ENCODE assay signal across 24 cellular contexts in genomic region chr5:178287791-178288105, GRCh38. TPM values are rescaled to one million over a fixed set of nuclear protein-coding genes. Genes with fewer than 3 reads are reported as not detected.
DNase-seq lines count a peak whose midpoint lies in the region; ATAC-seq and TF ChIP-seq lines count a peak whose summit lies in the region.
"Had no signal": no experiment of that assay in that cellular context is flagged by ENCODE, and none has a peak within 500 bp of the region (broad histone marks: within the 10 kb centered on the region; RNA-seq: fewer than 3 reads in every experiment).

No MANE protein-coding gene starts in this region.

- H3K4me1 Mint-ChIP-seq in H9 = peaks cover 0 to 11% of the 10 kb centered on the region in 2 experiments; a peak in 2 of 4 replicates
- H3K4me1 Mint-ChIP-seq: activated CD4-positive, alpha-beta T cell treated with anti-CD3 and anti-CD28 coated beads, Interleukin-2, amount 10 ng/mL, durations not matched to agents 24 days and 14 days; stimulated activated effector memory CD8-positive, alpha-beta T cell treated with anti-CD3 and anti-CD28 coated beads, Interleukin-12 subunit alpha, Interleukin-12 subunit beta, amount 100 ng/mL, for 72 hours; T-cell had no signal

- H3K23me2 ChIP-seq in H9 (ENCODE audit: insufficient read length, low read depth, low read length, poor library complexity, severe bottlenecking) = no peaks in the 10 kb centered on the region

- peak overlapping the region; percentile 11 to 85 (median 65); a peak in 15 of 22 replicates for H3K4me2 ChIP-seq in BLaER1 treated with 17β-estradiol and CSF1 and Interleukin-3, amounts not matched to agents 10 nM and 100 nM
- H3K4me2 ChIP-seq in H9 (ENCODE audit: insufficient read depth, insufficient read length, low read length) = no peak overlapping the region
- H3K4me2 ChIP-seq in neuronal stem cell (ENCODE audit: insufficient read depth, low read length, poor library complexity, severe bottlenecking) = no peak overlapping the region

- H3K79me2 ChIP-seq in H9 (ENCODE audit: insufficient read depth, low read length) = no peaks in the 10 kb centered on the region

- H3K4me3 Mint-ChIP-seq in H9 = no peak overlapping the region; a peak in 1 of 5 replicates
- H3K4me3 Mint-ChIP-seq: activated CD4-positive, alpha-beta T cell treated with anti-CD3 and anti-CD28 coated beads, Interleukin-2, amount 10 ng/mL, durations not matched to agents 24 days and 14 days; activated T-cell treated with anti-CD3 and anti-CD28 coated beads, Interleukin-2, amount 50 U/mL, for 4 hours; stimulated activated effector memory CD8-positive, alpha-beta T cell treated with anti-CD3 and anti-CD28 coated beads, Interleukin-12 subunit alpha, Interleukin-12 subunit beta, amount 100 ng/mL, for 72 hours; T-cell had no signal

- peaks cover 5 to 6% of the 10 kb centered on the region in 2 experiments; a peak in 4 of 5 replicates for H3K9me3 Mint-ChIP-seq in H9

- H2AK5ac ChIP-seq in H9 (ENCODE audit: insufficient read length, low read length) = no peak overlapping the region
- H2AK5ac ChIP-seq in neuronal stem cell (ENCODE audit: low read depth, low read length) = no peak overlapping the region

- H2AFZ ChIP-seq in H9 (ENCODE audit: low read length) = no peak overlapping the region
- no peak overlapping the region for H2AFZ ChIP-seq in neuronal stem cell (ENCODE audit: low read length)

- H3K27me3 ChIP-seq in BLaER1 treated with 17β-estradiol and CSF1 and Interleukin-3, amounts not matched to agents 10 nM and 100 nM = peaks cover 0 to 25% (median 0%) of the 10 kb centered on the region in 11 experiments; a peak in 7 of 22 replicates
- H3K27me3 ChIP-seq in H9 (ENCODE audit: insufficient read depth, low read length) = no peaks in the 10 kb centered on the region
- H3K27me3 ChIP-seq in foreskin keratinocyte = peaks cover 34% of the 10 kb centered on the region
- peaks cover 0 to 2% (median 0%) of the 10 kb centered on the region in 3 experiments for H3K27me3 ChIP-seq in neuronal stem cell (ENCODE audit: control insufficient read depth in 3 of 3, insufficient read depth in 3 of 3, low read depth in 1 of 3, low read length in 3 of 3)
- H3K27me3 ChIP-seq: dorsolateral prefrontal cortex had no signal

- no peak overlapping the region for H3K9ac ChIP-seq in BLaER1 treated with 17β-estradiol and CSF1 and Interleukin-3, amounts not matched to agents 10 nM and 100 nM
- H3K9ac ChIP-seq in H9 (ENCODE audit: extremely low read depth, insufficient read length, low read length) (no peak overlapping the region), neuronal stem cell (ENCODE audit: low read depth, low read length, poor library complexity) (peak overlapping the region; percentile 54)

- peaks cover 33 to 67% (median 56%) of the 10 kb centered on the region in 10 experiments for H3K4me1 ChIP-seq in BLaER1 treated with 17β-estradiol and CSF1 and Interleukin-3, amounts not matched to agents 10 nM and 100 nM
- H3K4me1 ChIP-seq in H9 (ENCODE audit: insufficient read depth, low read length) = no peaks in the 10 kb centered on the region
- H3K4me1 ChIP-seq in foreskin keratinocyte = peaks cover 8% of the 10 kb centered on the region
- H3K4me1 ChIP-seq in neuronal stem cell (ENCODE audit: control insufficient read depth in 2 of 2, insufficient read depth in 1 of 2, low read depth in 1 of 2, low read length in 2 of 2) = peaks cover 0 to 6% of the 10 kb centered on the region in 2 donors

- H3T11ph ChIP-seq in H9 (ENCODE audit: low read length) = no peak overlapping the region

- H3K23ac ChIP-seq in H9 (ENCODE audit: insufficient read length, low read depth, low read length) = no peak overlapping the region
- H3K23ac ChIP-seq in neuronal stem cell (ENCODE audit: low read depth, low read length, poor library complexity) = peak overlapping the region; percentile 25

- H2BK20ac ChIP-seq in H9 (ENCODE audit: low read depth, low read length, poor library complexity, severe bottlenecking) = no peak overlapping the region

- H2BK15ac ChIP-seq in H9 (ENCODE audit: low read depth, low read length) (peak overlapping the region; percentile 70; the same call in 1 of the 2 replicates), neuronal stem cell (ENCODE audit: low read length) (no peak overlapping the region)

- no peaks in the 10 kb centered on the region for H3K36me3 ChIP-seq in BLaER1 treated with 17β-estradiol and CSF1 and Interleukin-3, amounts not matched to agents 10 nM and 100 nM
- no peaks in the 10 kb centered on the region for H3K36me3 ChIP-seq in neuronal stem cell (replicated peaks in 1 of 2; ENCODE audit: control insufficient read depth in 2 of 2, insufficient read depth in 2 of 2, low read length in 2 of 2)
- H3K36me3 ChIP-seq: gastrocnemius medialis had no signal

- H2BK5ac ChIP-seq in H9 (ENCODE audit: insufficient read length, low read length) (no peak overlapping the region), neuronal stem cell (ENCODE audit: low read length) (no peak overlapping the region)

- peaks cover 0 to 11% (median 4%) of the 10 kb centered on the region in 11 experiments; a peak in 9 of 22 replicates for H3K9me3 ChIP-seq in BLaER1 treated with 17β-estradiol and CSF1 and Interleukin-3, amounts not matched to agents 10 nM and 100 nM (replicated peaks in 1 of 11)
- H3K9me3 ChIP-seq in H9 (ENCODE audit: control insufficient read depth, low read depth, low read length) = no peaks in the 10 kb centered on the region
- H3K9me3 ChIP-seq in neuronal stem cell (replicated peaks in 1 of 2; ENCODE audit: control insufficient read depth in 2 of 2, insufficient read depth in 1 of 2, low read depth in 1 of 2, low read length in 2 of 2) = peaks cover 0 to 14% of the 10 kb centered on the region in 2 donors

- H4K8ac ChIP-seq in H9 (replicated peaks; ENCODE audit: insufficient read length, low read depth, low read length) (no peak overlapping the region), neuronal stem cell (ENCODE audit: low read depth, low read length) (no peak overlapping the region)

- no peaks in the 10 kb centered on the region; a peak in 1 of 22 replicates for H4K20me1 ChIP-seq in BLaER1 treated with 17β-estradiol and CSF1 and Interleukin-3, amounts not matched to agents 10 nM and 100 nM
- H4K20me1 ChIP-seq in H9 (ENCODE audit: control insufficient read depth, insufficient read depth, insufficient read length) = no peaks in the 10 kb centered on the region

- no peak for DNase-seq in H9
- DNase-seq in foreskin keratinocyte = no peak
- no peak for DNase-seq in neuronal stem cell (ENCODE audit: low spot score)
- DNase-seq in mucosa of gallbladder (ENCODE audit: low spot score) = no peak
- no peak for DNase-seq in stimulated activated CD4-positive, alpha-beta T cell treated with anti-CD3 and anti-CD28 coated beads, Interleukin-1b, Interleukin-23, amount 100 ng/mL, for 48 hours
- no peak for DNase-seq in activated naive CD4-positive, alpha-beta T cell treated with anti-CD3 and anti-CD28 coated beads, Interleukin-2, amount 50 U/mL, for 16 hours
- DNase-seq: activated CD4-positive, alpha-beta T cell treated with anti-CD3 and anti-CD28 coated beads, Interleukin-2, amount 10 ng/mL, durations not matched to agents 24 days and 14 days; activated gamma-delta T cell; activated T-cell treated with anti-CD3 and anti-CD28 coated beads, Interleukin-2, amount 50 U/mL, for 4 hours; caudate nucleus; gastrocnemius medialis; IMR-90; left colon; mesendoderm; NCI-H2107; NCI-H446 treated with DMSO at 0.1 percent for 48 hours; occipital lobe; stimulated activated CD4-positive, alpha-beta T cell treated with anti-CD3 and anti-CD28 coated beads, Interleukin-15, amount 100 ng/mL, for 24 hours; T-cell; trophoblast cell had no signal

- H2BK120ac ChIP-seq in H9 (ENCODE audit: low read depth, low read length, poor library complexity, severe bottlenecking) (no peak overlapping the region), neuronal stem cell (ENCODE audit: low read depth, low read length) (no peak overlapping the region)

- H3K27me3 Mint-ChIP-seq in H9 (ENCODE audit: low read depth) = peaks cover 6% of the 10 kb centered on the region; the same call in 1 of the 2 replicates
- H3K27me3 Mint-ChIP-seq: activated CD4-positive, alpha-beta T cell treated with anti-CD3 and anti-CD28 coated beads, Interleukin-2, amount 10 ng/mL, durations not matched to agents 24 days and 14 days had no signal

- H3K56ac ChIP-seq in H9 (ENCODE audit: insufficient read length, low read depth, low read length) = no peak overlapping the region

- H3K14ac ChIP-seq in H9 (ENCODE audit: insufficient read depth, low read length) (no peak overlapping the region; the same call in 1 of the 2 replicates), neuronal stem cell (ENCODE audit: low read length) (no peak overlapping the region)

- peak overlapping the region in 2 of 3 experiments; percentile 25 to 36; a peak in 1 of 7 replicates for H3K27ac Mint-ChIP-seq in H9
- H3K27ac Mint-ChIP-seq: activated CD4-positive, alpha-beta T cell treated with anti-CD3 and anti-CD28 coated beads, Interleukin-2, amount 10 ng/mL, durations not matched to agents 24 days and 14 days; stimulated activated effector memory CD8-positive, alpha-beta T cell treated with anti-CD3 and anti-CD28 coated beads, Interleukin-12 subunit alpha, Interleukin-12 subunit beta, amount 100 ng/mL, for 72 hours; T-cell had no signal

- H3K18ac ChIP-seq in H9 (ENCODE audit: insufficient read length, low read depth, low read length) (no peak overlapping the region), neuronal stem cell (ENCODE audit: low read length) (peak overlapping the region; percentile 48)

- no peak overlapping the region for H4K91ac ChIP-seq in H9 (ENCODE audit: insufficient read length, low read depth, low read length)
- H4K91ac ChIP-seq in neuronal stem cell (ENCODE audit: low read depth, low read length, poor library complexity) = no peak overlapping the region

- H4K5ac ChIP-seq in H9 (ENCODE audit: insufficient read length, low read depth, low read length) = no peak overlapping the region

- no peak overlapping the region for H3K4ac ChIP-seq in H9 (ENCODE audit: low read depth, low read length)
- peak overlapping the region; percentile 30 for H3K4ac ChIP-seq in neuronal stem cell (ENCODE audit: low read length)

- H3K27ac ChIP-seq in BLaER1 treated with 17β-estradiol and CSF1 and Interleukin-3, amounts not matched to agents 10 nM and 100 nM = no peak overlapping the region
- H3K27ac ChIP-seq in H9 (ENCODE audit: insufficient read length, low read depth, low read length) (no peak overlapping the region), foreskin keratinocyte (no peak overlapping the region), neuronal stem cell (replicated peaks; ENCODE audit: low read length) (no peak overlapping the region)
- H3K27ac ChIP-seq: dorsolateral prefrontal cortex, gastrocnemius medialis, psoas muscle had no signal

- no CpG with 5 or more reads among the region's 10 CpGs for WGBS in H9 (ENCODE audit: extremely low coverage, insufficient read length, low lambda C conversion rate)
- WGBS in neuronal stem cell (ENCODE audit: extremely low coverage in 2 of 2, insufficient read length in 2 of 2, insufficient replicate concordance in 1 of 2), 2 donors = no CpG with 5 or more reads among the region's 10 CpGs

- H3K79me1 ChIP-seq in H9 (ENCODE audit: insufficient read depth, low read depth, low read length, poor library complexity, severe bottlenecking) (no peaks in the 10 kb centered on the region), neuronal stem cell (ENCODE audit: low read depth, low read length) (no peaks in the 10 kb centered on the region)

- H3K36me3 Mint-ChIP-seq in H9 (ENCODE audit: insufficient read depth in 1 of 3, low read depth in 3 of 3) = peaks cover 0 to 2% (median 0%) of the 10 kb centered on the region in 3 experiments; a peak in 2 of 7 replicates
- H3K36me3 Mint-ChIP-seq: stimulated activated effector memory CD8-positive, alpha-beta T cell treated with anti-CD3 and anti-CD28 coated beads, Interleukin-12 subunit alpha, Interleukin-12 subunit beta, amount 100 ng/mL, for 72 hours; T-cell had no signal

- peak; percentile 5 for ATAC-seq in foreskin keratinocyte
- ATAC-seq: activated T-cell treated with anti-CD3 and anti-CD28 coated beads, Interleukin-2, amount 50 U/mL, for 4 hours; gastrocnemius medialis; left colon; stimulated activated effector memory CD8-positive, alpha-beta T cell treated with anti-CD3 and anti-CD28 coated beads, Interleukin-12 subunit alpha, Interleukin-12 subunit beta, amount 100 ng/mL, for 72 hours; T-cell had no signal

- no peak overlapping the region for H2BK12ac ChIP-seq in H9 (ENCODE audit: insufficient read length, low read depth, low read length)
- no peak overlapping the region for H2BK12ac ChIP-seq in neuronal stem cell (ENCODE audit: low read length)

- no peak overlapping the region for H3K4me3 ChIP-seq in BLaER1 treated with 17β-estradiol and CSF1 and Interleukin-3, amounts not matched to agents 10 nM and 100 nM
- H3K4me3 ChIP-seq in neuronal stem cell (ENCODE audit: low read length in 2 of 2) = no peak overlapping the region
- H3K4me3 ChIP-seq: dorsolateral prefrontal cortex, gastrocnemius medialis, psoas muscle had no signal

- no peak for TF ChIP-seq CTCF in H9 (conservative IDR thresholded peaks at IDR 0.05)
- TF ChIP-seq CTCF in foreskin keratinocyte (conservative IDR thresholded peaks at IDR 0.05) = no peak

RNA-seq across cellular contexts. Expression of gene PHYKPL, which starts 55.1 kb away (rescaled TPM):
- total RNA-seq in H9 (2021) (40.9 and 48.8 TPM in 2 replicates), foreskin keratinocyte (11.4 and 14.9 TPM in 2 replicates), mucosa of gallbladder (95.4 TPM)
- polyA plus RNA-seq in foreskin keratinocyte = 8.9 and 10.9 TPM in 2 replicates
- polyA plus RNA-seq in neuronal stem cell (2013, experiment 1 of 2) = 13.6 TPM
- 13.2 TPM for polyA plus RNA-seq in neuronal stem cell (2013, experiment 2 of 2)

Comparison
In these comparisons a context has a peak if more than half of its experiments do, and no peak if none do; other contexts are left out.
1. H3K4me2 ChIP-seq: peak in BLaER1 treated with 17β-estradiol and CSF1 and Interleukin-3, amounts not matched to agents 10 nM and 100 nM (11 of 11); none in H9 (single experiment) and neuronal stem cell (single experiment).